In the genomic region with DNA sequence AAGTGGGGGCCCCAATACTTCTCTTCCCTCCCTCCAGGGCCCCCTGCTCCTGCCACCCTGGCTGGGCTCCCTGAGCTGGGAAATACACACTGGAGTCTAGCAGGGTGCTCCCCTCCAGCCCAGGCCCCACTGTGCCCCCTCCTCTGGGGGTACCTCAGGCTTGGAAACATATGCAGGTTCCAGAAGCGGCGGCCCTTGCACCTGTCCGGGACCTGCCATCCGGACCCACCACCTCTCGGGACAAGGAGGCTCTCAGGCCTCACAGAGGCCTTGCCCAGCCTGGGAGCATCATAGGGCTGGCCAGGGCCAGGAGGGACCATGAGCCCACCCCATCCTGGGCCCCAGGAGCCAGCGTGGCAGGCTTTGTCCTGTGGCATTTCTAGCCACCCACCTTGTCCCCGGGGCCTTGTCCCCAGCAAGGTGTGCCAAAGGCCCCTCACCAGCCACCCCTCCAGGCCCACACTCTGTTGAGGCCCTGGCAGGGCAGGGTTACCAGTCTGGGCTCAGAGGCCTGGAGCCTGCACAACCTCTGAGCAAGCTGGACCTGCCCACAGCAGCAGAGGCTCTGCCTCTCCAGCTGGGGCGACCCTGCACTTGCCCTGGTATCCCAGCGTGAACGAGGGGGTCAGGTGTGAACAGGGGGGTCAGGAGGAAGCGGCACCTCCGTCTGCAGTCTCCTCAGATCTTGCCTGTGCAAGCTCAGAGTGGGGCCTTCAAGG, we compare ENCODE assay signal across 21 cellular contexts. TPM values are rescaled to one million over a fixed set of nuclear protein-coding genes. Genes with fewer than 3 reads are reported as not detected.
DNase-seq lines count a peak whose midpoint lies in the region; ATAC-seq, FAIRE-seq and TF ChIP-seq lines count a peak whose summit lies in the region.
"Had no signal": no experiment of that assay in that cellular context is flagged by ENCODE, and none has a peak within 500 bp of the region (broad histone marks: within the 10 kb centered on the region; RNA-seq: fewer than 3 reads in every experiment).

No MANE protein-coding gene starts in this region.

- peaks cover 1% of the 10 kb centered on the region for H3K79me1 ChIP-seq in neuronal stem cell (ENCODE audit: low read depth, low read length)

- H3K27me3 ChIP-seq in A673 (replicated peaks; ENCODE audit: insufficient read depth, low read depth, low read length, poor library complexity): no peaks in the 10 kb centered on the region
- H3K27me3 ChIP-seq in BLaER1: no peaks in the 10 kb centered on the region
- H3K27me3 ChIP-seq in neuronal stem cell (ENCODE audit: control insufficient read depth in 3 of 3, insufficient read depth in 3 of 3, low read depth in 1 of 3, low read length in 3 of 3): peaks cover 0 to 39% (median 7%) of the 10 kb centered on the region in 3 experiments
- H3K27me3 ChIP-seq in SJCRH30: 0 out of 2 replicates have a peak, but pooled peaks cover 2% of the 10 kb centered on the region
- H3K27me3 ChIP-seq in foreskin keratinocyte: peaks cover 3% of the 10 kb centered on the region

- no CpG with 5 or more reads among the region's 12 CpGs for WGBS in neuronal stem cell (ENCODE audit: extremely low coverage in 2 of 2, insufficient read length in 2 of 2, insufficient replicate concordance in 1 of 2), 2 donors

- peak overlapping the region; percentile 51 for H2BK15ac ChIP-seq in neuronal stem cell (ENCODE audit: low read length)

- no peak overlapping the region for H2BK12ac ChIP-seq in neuronal stem cell (ENCODE audit: low read length)

- H3K4me2 ChIP-seq in BLaER1 (no peak overlapping the region), neuronal stem cell (ENCODE audit: insufficient read depth, low read length, poor library complexity, severe bottlenecking) (no peak overlapping the region)

- H3K9me3 ChIP-seq in A673 (ENCODE audit: low read depth, low read length, poor library complexity, severe bottlenecking): no peaks in the 10 kb centered on the region
- no peaks in the 10 kb centered on the region; the same call in 1 of the 2 replicates for H3K9me3 ChIP-seq in BLaER1
- H3K9me3 ChIP-seq in neuronal stem cell (replicated peaks in 1 of 2; ENCODE audit: control insufficient read depth in 2 of 2, insufficient read depth in 1 of 2, low read depth in 1 of 2, low read length in 2 of 2): peaks cover 3 to 8% of the 10 kb centered on the region in 2 donors
- H3K9me3 ChIP-seq in SJCRH30 (replicated peaks): no peaks in the 10 kb centered on the region

- H4K20me1 ChIP-seq in BLaER1: no peaks in the 10 kb centered on the region

- H2AK5ac ChIP-seq in neuronal stem cell (ENCODE audit: low read depth, low read length): peak overlapping the region; percentile 77

- H3K27ac ChIP-seq in A673 (ENCODE audit: low read depth, low read length, poor library complexity, severe bottlenecking) (peak overlapping the region; percentile 18), BLaER1 (0 out of 2 replicates have a peak overlapping the region, but pooled peaks have one; percentile 29), neuronal stem cell (replicated peaks; ENCODE audit: low read length) (no peak overlapping the region), SJCRH30 (no peak overlapping the region), foreskin keratinocyte (no peak overlapping the region)
- H3K27ac ChIP-seq: HL-60 had no signal

- no TSS peak for BruUV-seq in A673 (replicated peaks; lab: Mats Ljungman, UMichigan)

- POLR2A ChIA-PET in A673 (lab: Charles Lee; ENCODE audit: low non-redundant PET): no interaction called here

- H4K8ac ChIP-seq in neuronal stem cell (ENCODE audit: low read depth, low read length): no peak overlapping the region

- peak overlapping the region; percentile 40 for H3K14ac ChIP-seq in neuronal stem cell (ENCODE audit: low read length)

- H3K23ac ChIP-seq in neuronal stem cell (ENCODE audit: low read depth, low read length, poor library complexity): no peak overlapping the region

- no peak overlapping the region for H2BK5ac ChIP-seq in neuronal stem cell (ENCODE audit: low read length)

- DNase-seq in A673 (ENCODE audit: low spot score) (no peak), HT-29 (ENCODE audit: low spot score) (peak; percentile 34), neuronal stem cell (ENCODE audit: low spot score) (no peak), SJCRH30 (no peak), foreskin keratinocyte (no peak), urothelium cell line (ENCODE audit: low spot score) (no peak)
- DNase-seq: AML-193; Calu3; CD8-positive, alpha-beta T cell; DMS79 treated with DMSO at 0.1 percent for 48 hours; GF-D8; GOT3; H7; KG1 had no signal

- H3K4me1 ChIP-seq in A673 (ENCODE audit: insufficient read depth, low read length, poor library complexity, severe bottlenecking) (no peaks in the 10 kb centered on the region), BLaER1 (peaks cover 11% of the 10 kb centered on the region), neuronal stem cell (ENCODE audit: control insufficient read depth in 2 of 2, insufficient read depth in 1 of 2, low read depth in 1 of 2, low read length in 2 of 2) (peaks cover 0 to 3% of the 10 kb centered on the region in 2 donors), SJCRH30 (peaks cover 7% of the 10 kb centered on the region; the same call in 1 of the 2 replicates), foreskin keratinocyte (no peaks in the 10 kb centered on the region)

- peak overlapping the region; percentile 59 for H3K18ac ChIP-seq in neuronal stem cell (ENCODE audit: low read length)

- intact Hi-C loops in A673 (cut with micrococcal nuclease; ENCODE audit: unreplicated experiment): no loop called here

- ATAC-seq in GM18861 (IDR thresholded peaks at IDR 0.05; ENCODE audit: unreplicated experiment): no peak
- ATAC-seq in foreskin keratinocyte: no peak
- ATAC-seq: CD8-positive, alpha-beta T cell had no signal

- H2AFZ ChIP-seq in neuronal stem cell (ENCODE audit: low read length): no peak overlapping the region

- TF ChIP-seq CTCF in A673 (conservative IDR thresholded peaks at IDR 0.05; ENCODE audit: low read depth, low read length) (no peak), foreskin keratinocyte (conservative IDR thresholded peaks at IDR 0.05) (no peak)

- H3K9ac ChIP-seq in BLaER1 (no peak overlapping the region), neuronal stem cell (ENCODE audit: low read depth, low read length, poor library complexity) (no peak overlapping the region)

- FAIRE-seq in urothelium cell line (lab: Jason Lieb, UNC): no peak
- FAIRE-seq: A204.1, HTR-8/SVneo had no signal

- H3K4me3 ChIP-seq in A673 (ENCODE audit: low read depth, low read length, poor library complexity, severe bottlenecking) (no peak overlapping the region), BLaER1 (no peak overlapping the region), neuronal stem cell (ENCODE audit: low read length in 2 of 2) (no peak overlapping the region), SJCRH30 (no peak overlapping the region)

- H3K4ac ChIP-seq in neuronal stem cell (ENCODE audit: low read length): no peak overlapping the region

- CTCF ChIA-PET in A673 (lab: Charles Lee): no interaction called here

- H3K36me3 ChIP-seq in A673 (ENCODE audit: insufficient read depth, low read length, poor library complexity, severe bottlenecking) (no peaks in the 10 kb centered on the region), BLaER1 (no peaks in the 10 kb centered on the region), neuronal stem cell (replicated peaks in 1 of 2; ENCODE audit: control insufficient read depth in 2 of 2, insufficient read depth in 2 of 2, low read length in 2 of 2) (no peaks in the 10 kb centered on the region), SJCRH30 (no peaks in the 10 kb centered on the region)

- peak overlapping the region; percentile 83 for H4K91ac ChIP-seq in neuronal stem cell (ENCODE audit: low read depth, low read length, poor library complexity)

- no peak overlapping the region for H2BK120ac ChIP-seq in neuronal stem cell (ENCODE audit: low read depth, low read length)

RNA-seq across cellular contexts. Expression of a gene that starts 45.8 kb away (rescaled TPM):
- not detected in 2 replicates for total RNA-seq in A673 (2021)
- total RNA-seq in HT-29 (2014; rRNA removed; shearing (Covaris generic)): not detected in 2 replicates
- not detected for polyA plus RNA-seq in neuronal stem cell (2013, experiment 1 of 2)
- not detected for polyA plus RNA-seq in neuronal stem cell (2013, experiment 2 of 2)
- not detected in 2 replicates for total RNA-seq in SJCRH30 (2014; rRNA removed; shearing (Covaris generic))
- not detected in 2 replicates for total RNA-seq in foreskin keratinocyte
- polyA plus RNA-seq in foreskin keratinocyte: not detected in 2 replicates
- total RNA-seq: Calu3; CD8-positive, alpha-beta T cell; H7 had no signal
- polyA plus RNA-seq: BJ, IgD-negative memory B cell had no signal

Comparison
In these comparisons a context has a peak if more than half of its experiments do, and no peak if none do; other contexts are left out.
1. H3K27ac ChIP-seq: peak in A673 (single experiment) and BLaER1 (single experiment); none in neuronal stem cell (single experiment), SJCRH30 (single experiment) and foreskin keratinocyte (single experiment).